20 cellular contexts compared by ENCODE assay signal in the genomic region with DNA sequence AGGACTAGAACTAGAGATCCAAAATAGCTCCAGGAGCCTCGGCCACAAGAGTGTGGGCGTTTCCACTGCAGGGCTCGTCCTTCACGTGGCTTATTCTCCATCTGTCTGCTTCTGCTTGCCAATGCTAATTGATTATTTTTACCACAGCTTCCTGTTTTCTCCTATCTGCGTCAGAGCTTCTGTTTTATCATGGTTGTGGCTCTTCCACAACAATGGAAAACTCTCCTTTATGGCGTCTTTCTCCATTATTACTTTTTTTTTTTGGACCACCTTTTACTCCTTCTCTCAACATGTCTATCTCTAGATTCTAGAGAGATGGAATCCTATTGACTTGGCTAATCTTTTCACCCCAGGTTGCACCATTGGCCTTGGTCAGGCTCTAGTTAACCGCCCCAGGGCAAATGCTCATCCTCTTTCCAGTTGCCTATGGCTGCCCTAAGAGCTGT. TPM values are rescaled to one million over a fixed set of nuclear protein-coding genes. Genes with fewer than 3 reads are reported as not detected.
DNase-seq lines count a peak whose midpoint lies in the region; ATAC-seq lines count a peak whose summit lies in the region.
"Had no signal": no experiment of that assay in that cellular context is flagged by ENCODE, and none has a peak within 500 bp of the region (broad histone marks: within the 10 kb centered on the region; RNA-seq: fewer than 3 reads in every experiment).

No MANE protein-coding gene starts in this region.

- H3K9me3 Mint-ChIP-seq in activated T-helper 1 cell treated with anti-CD3 and anti-CD28 coated beads, Interleukin-12 subunit alpha, Interleukin-12 subunit beta, Interleukin-2, Interleukin-4 antibody, amounts not matched to agents 30 ng/mL and 10 ng/mL and 1 ng/mL, durations not matched to agents 14 hours and 24 hours and 36 hours = peaks cover 18% of the 10 kb centered on the region

- H3K36me3 Mint-ChIP-seq in activated T-helper 1 cell treated with anti-CD3 and anti-CD28 coated beads, Interleukin-12 subunit alpha, Interleukin-12 subunit beta, Interleukin-2, Interleukin-4 antibody, amounts not matched to agents 30 ng/mL and 10 ng/mL and 1 ng/mL, durations not matched to agents 14 hours and 24 hours and 36 hours (ENCODE audit: low read depth) = peaks cover 33% of the 10 kb centered on the region

- H3K4me1 Mint-ChIP-seq in activated T-helper 1 cell treated with anti-CD3 and anti-CD28 coated beads, Interleukin-12 subunit alpha, Interleukin-12 subunit beta, Interleukin-2, Interleukin-4 antibody, amounts not matched to agents 30 ng/mL and 10 ng/mL and 1 ng/mL, durations not matched to agents 14 hours and 24 hours and 36 hours (ENCODE audit: low read depth) = peaks cover 6% of the 10 kb centered on the region
- H3K4me1 Mint-ChIP-seq: WTC11 had no signal

- intact Hi-C loops in activated T-helper 1 cell treated with anti-CD3 and anti-CD28 coated beads, Interleukin-12 subunit alpha, Interleukin-12 subunit beta, Interleukin-2, Interleukin-4 antibody, amounts not matched to agents 30 ng/mL and 10 ng/mL and 1 ng/mL, durations not matched to agents 14 hours and 24 hours and 36 hours (cut with micrococcal nuclease) = loop anchor here (5.0 kb wide), 2 partner anchors 47 to 607 kb away; no protein-coding TSS in a partner anchor

- no peak for ATAC-seq in GM18520 (IDR thresholded peaks at IDR 0.05; ENCODE audit: unreplicated experiment)
- ATAC-seq: left colon, WTC11 had no signal

- H3K27me3 Mint-ChIP-seq in activated T-helper 1 cell treated with anti-CD3 and anti-CD28 coated beads, Interleukin-12 subunit alpha, Interleukin-12 subunit beta, Interleukin-2, Interleukin-4 antibody, amounts not matched to agents 30 ng/mL and 10 ng/mL and 1 ng/mL, durations not matched to agents 14 hours and 24 hours and 36 hours (ENCODE audit: insufficient read depth) = no peaks in the 10 kb centered on the region
- H3K27me3 Mint-ChIP-seq: activated CD4-positive, alpha-beta memory T cell treated with anti-CD3 and anti-CD28 coated beads for 36 hours; activated naive CD8-positive, alpha-beta T cell treated with anti-CD3 and anti-CD28 coated beads, Interleukin-2, amount 10 ng/mL, durations not matched to agents 7 days and 5 days had no signal

- H3K27ac Mint-ChIP-seq in activated T-helper 1 cell treated with anti-CD3 and anti-CD28 coated beads, Interleukin-12 subunit alpha, Interleukin-12 subunit beta, Interleukin-2, Interleukin-4 antibody, amounts not matched to agents 30 ng/mL and 10 ng/mL and 1 ng/mL, durations not matched to agents 14 hours and 24 hours and 36 hours = peak overlapping the region; percentile 58
- H3K27ac Mint-ChIP-seq: activated CD4-positive, alpha-beta memory T cell treated with anti-CD3 and anti-CD28 coated beads for 36 hours; activated naive CD8-positive, alpha-beta T cell treated with anti-CD3 and anti-CD28 coated beads, Interleukin-2, amount 10 ng/mL, durations not matched to agents 7 days and 5 days; WTC11 had no signal

- DNase-seq in DMS 273 (lab: John Stamatoyannopoulos, UW; ENCODE audit: unreplicated experiment) (peak; percentile 41), DMS 273 treated with DMSO at 0.1 percent for 48 hours (lab: John Stamatoyannopoulos, UW) (no peak), NOMO-1 (lab: John Stamatoyannopoulos, UW; ENCODE audit: unreplicated experiment in 2 of 2) (peak; percentile 76 to 95), occipital lobe (lab: John Stamatoyannopoulos, UW) (peak; percentile 7), HPDE6-E6E7 (ENCODE audit: extremely low spot score) (no peak), RKO (ENCODE audit: low spot score) (no peak)
- no peak for DNase-seq in activated T-helper 1 cell treated with anti-CD3 and anti-CD28 coated beads, Interleukin-12 subunit alpha, Interleukin-12 subunit beta, Interleukin-2, Interleukin-4 antibody, amounts not matched to agents 30 ng/mL and 10 ng/mL and 1 ng/mL, durations not matched to agents 14 hours and 24 hours and 36 hours (ENCODE audit: low spot score)
- DNase-seq: activated CD4-positive, alpha-beta memory T cell treated with anti-CD3 and anti-CD28 coated beads for 36 hours; activated naive CD8-positive, alpha-beta T cell treated with anti-CD3 and anti-CD28 coated beads, Interleukin-2, amount 10 ng/mL, durations not matched to agents 7 days and 5 days; activated T-cell treated with anti-CD3 and anti-CD28 coated beads, Interleukin-2, amount 50 U/mL, for 48 hours; foreskin fibroblast; H7; left colon; stimulated activated CD4-positive, alpha-beta T cell treated with anti-CD3 and anti-CD28 coated beads, Interleukin-15, amount 100 ng/mL, for 24 hours; stimulated activated naive CD4-positive, alpha-beta T cell treated with Interleukin-2 at 50 U/mL for 16 hours had no signal

- no peak overlapping the region for H3K4me3 Mint-ChIP-seq in activated T-helper 1 cell treated with anti-CD3 and anti-CD28 coated beads, Interleukin-12 subunit alpha, Interleukin-12 subunit beta, Interleukin-2, Interleukin-4 antibody, amounts not matched to agents 30 ng/mL and 10 ng/mL and 1 ng/mL, durations not matched to agents 14 hours and 24 hours and 36 hours
- H3K4me3 Mint-ChIP-seq: activated CD4-positive, alpha-beta memory T cell treated with anti-CD3 and anti-CD28 coated beads for 36 hours; activated naive CD8-positive, alpha-beta T cell treated with anti-CD3 and anti-CD28 coated beads, Interleukin-2, amount 10 ng/mL, durations not matched to agents 7 days and 5 days; WTC11 had no signal

RNA-seq across cellular contexts. Expression of a gene that starts 25.9 kb away (rescaled TPM):
- total RNA-seq in activated T-helper 1 cell treated with anti-CD3 and anti-CD28 coated beads, Interleukin-12 subunit alpha, Interleukin-12 subunit beta, Interleukin-2, Interleukin-4 antibody, amounts not matched to agents 30 ng/mL and 10 ng/mL and 1 ng/mL, durations not matched to agents 14 hours and 24 hours and 36 hours = 19.1 and 19.9 TPM in 2 replicates
- total RNA-seq in occipital lobe = 63.3 TPM
- total RNA-seq: H7 had no signal

RNA-seq across cellular contexts. Expression of a gene that starts 49.0 kb away (rescaled TPM):
- total RNA-seq in activated T-helper 1 cell treated with anti-CD3 and anti-CD28 coated beads, Interleukin-12 subunit alpha, Interleukin-12 subunit beta, Interleukin-2, Interleukin-4 antibody, amounts not matched to agents 30 ng/mL and 10 ng/mL and 1 ng/mL, durations not matched to agents 14 hours and 24 hours and 36 hours = not detected in 2 replicates
- not detected for total RNA-seq in occipital lobe
- total RNA-seq: activated CD4-positive, alpha-beta memory T cell treated with anti-CD3 and anti-CD28 coated beads for 36 hours; activated naive CD8-positive, alpha-beta T cell treated with anti-CD3 and anti-CD28 coated beads, Interleukin-2, amount 10 ng/mL, durations not matched to agents 7 days and 5 days; endothelial cell of umbilical vein; H7; left colon; mononuclear cell; tibial nerve; WTC11 had no signal

Comparison
In these comparisons a context has a peak if more than half of its experiments do, and no peak if none do; other contexts are left out.
1. DNase-seq: peak in DMS 273 (single experiment), NOMO-1 (2 of 2) and occipital lobe (single experiment); none in DMS 273 treated with DMSO at 0.1 percent for 48 hours (single experiment), activated T-helper 1 cell treated with anti-CD3 and anti-CD28 coated beads, Interleukin-12 subunit alpha, Interleukin-12 subunit beta, Interleukin-2, Interleukin-4 antibody, amounts not matched to agents 30 ng/mL and 10 ng/mL and 1 ng/mL, durations not matched to agents 14 hours and 24 hours and 36 hours (single experiment), HPDE6-E6E7 (single experiment) and RKO (single experiment).